Comparison of ENCODE assay signal across 1 cellular context in genomic region chr2:25951071-25951547, GRCh38.
TF ChIP-seq lines count a peak whose summit lies in the region.

No MANE protein-coding gene starts in this region.

TF ChIP-seq in HepG2, 621 proteins besides CTCF, POLR2A, EP300 and RAD21 (continued from another document):
- TF ChIP-seq ZNF891 (CRISPR knock-in tag; IDR thresholded peaks at IDR 0.05) = peak; percentile 13; the same call in 1 of the 2 replicates
- no peak for TF ChIP-seq HDAC1 (CRISPR knock-in tag; IDR thresholded peaks at IDR 0.05)
- TF ChIP-seq, protein P1, sequence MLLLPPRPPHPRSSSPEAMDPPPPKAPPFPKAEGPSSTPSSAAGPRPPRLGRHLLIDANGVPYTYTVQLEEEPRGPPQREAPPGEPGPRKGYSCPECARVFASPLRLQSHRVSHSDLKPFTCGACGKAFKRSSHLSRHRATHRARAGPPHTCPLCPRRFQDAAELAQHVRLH (CRISPR knock-in tag; IDR thresholded peaks at IDR 0.05; ENCODE audit: borderline replicate concordance, low read depth) = peak; percentile 65; the same call in 1 of the 2 replicates
- TF ChIP-seq PHF21A (CRISPR knock-in tag; IDR thresholded peaks at IDR 0.05) = peak; percentile 56
- 0 out of 2 replicates have a peak, but pooled peaks have one; percentile 48 for TF ChIP-seq ZNF501 (CRISPR knock-in tag; IDR thresholded peaks at IDR 0.05)
- TF ChIP-seq MIXL1 (CRISPR knock-in tag; IDR thresholded peaks at IDR 0.05) = peak; percentile 84; the same call in 1 of the 2 replicates
- TF ChIP-seq RFXAP (CRISPR knock-in tag; IDR thresholded peaks at IDR 0.05; ENCODE audit: borderline replicate concordance) = peak; percentile 90
- no peak for TF ChIP-seq E2F2 (CRISPR knock-in tag; IDR thresholded peaks at IDR 0.05; ENCODE audit: borderline replicate concordance)
- peak; percentile 22; the same call in 1 of the 2 replicates for TF ChIP-seq MAX (IDR thresholded peaks at IDR 0.05)
- 0 out of 2 replicates have a peak, but pooled peaks have one; percentile 33 for TF ChIP-seq KMT2B (CRISPR knock-in tag; IDR thresholded peaks at IDR 0.05)
- TF ChIP-seq ETV5 (CRISPR knock-in tag; IDR thresholded peaks at IDR 0.05; ENCODE audit: borderline replicate concordance) = peak; percentile 37; the same call in 1 of the 2 replicates
- TF ChIP-seq ZNF660 (CRISPR knock-in tag; IDR thresholded peaks at IDR 0.05; ENCODE audit: borderline replicate concordance, low read depth) = no peak
- 0 out of 2 replicates have a peak, but pooled peaks have one; percentile 41 for TF ChIP-seq MLX (CRISPR knock-in tag; IDR thresholded peaks at IDR 0.05)
- TF ChIP-seq HMGXB3 (CRISPR knock-in tag; IDR thresholded peaks at IDR 0.05; ENCODE audit: borderline replicate concordance) = peak; percentile 70; the same call in 1 of the 2 replicates
- peak; percentile 49; the same call in 1 of the 2 replicates for TF ChIP-seq BHLHE40 (IDR thresholded peaks at IDR 0.05; ENCODE audit: low read length)
- TF ChIP-seq HDAC6 (IDR thresholded peaks at IDR 0.05; ENCODE audit: low read depth, low read length) = no peak
- TF ChIP-seq ZNF335 (CRISPR knock-in tag; IDR thresholded peaks at IDR 0.05) = 0 out of 2 replicates have a peak, but pooled peaks have one; percentile 34
- TF ChIP-seq, protein P2, sequence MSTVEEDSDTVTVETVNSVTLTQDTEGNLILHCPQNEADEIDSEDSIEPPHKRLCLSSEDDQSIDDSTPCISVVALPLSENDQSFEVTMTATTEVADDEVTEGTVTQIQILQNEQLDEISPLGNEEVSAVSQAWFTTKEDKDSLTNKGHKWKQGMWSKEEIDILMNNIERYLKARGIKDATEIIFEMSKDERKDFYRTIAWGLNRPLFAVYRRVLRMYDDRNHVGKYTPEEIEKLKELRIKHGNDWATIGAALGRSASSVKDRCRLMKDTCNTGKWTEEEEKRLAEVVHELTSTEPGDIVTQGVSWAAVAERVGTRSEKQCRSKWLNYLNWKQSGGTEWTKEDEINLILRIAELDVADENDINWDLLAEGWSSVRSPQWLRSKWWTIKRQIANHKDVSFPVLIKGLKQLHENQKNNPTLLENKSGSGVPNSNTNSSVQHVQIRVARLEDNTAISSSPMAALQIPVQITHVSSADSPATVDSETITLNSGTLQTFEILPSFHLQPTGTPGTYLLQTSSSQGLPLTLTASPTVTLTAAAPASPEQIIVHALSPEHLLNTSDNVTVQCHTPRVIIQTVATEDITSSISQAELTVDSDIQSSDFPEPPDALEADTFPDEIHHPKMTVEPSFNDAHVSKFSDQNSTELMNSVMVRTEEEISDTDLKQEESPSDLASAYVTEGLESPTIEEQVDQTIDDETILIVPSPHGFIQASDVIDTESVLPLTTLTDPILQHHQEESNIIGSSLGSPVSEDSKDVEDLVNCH (CRISPR knock-in tag; IDR thresholded peaks at IDR 0.05) = peak; percentile 97; the same call in 1 of the 2 replicates
- peak; percentile 48; the same call in 1 of the 2 replicates for TF ChIP-seq TBX2 (CRISPR knock-in tag; IDR thresholded peaks at IDR 0.05; ENCODE audit: borderline replicate concordance)
- TF ChIP-seq HMG20B (CRISPR knock-in tag; conservative IDR thresholded peaks at IDR 0.05) = peak; percentile 48
- TF ChIP-seq, protein P3, sequence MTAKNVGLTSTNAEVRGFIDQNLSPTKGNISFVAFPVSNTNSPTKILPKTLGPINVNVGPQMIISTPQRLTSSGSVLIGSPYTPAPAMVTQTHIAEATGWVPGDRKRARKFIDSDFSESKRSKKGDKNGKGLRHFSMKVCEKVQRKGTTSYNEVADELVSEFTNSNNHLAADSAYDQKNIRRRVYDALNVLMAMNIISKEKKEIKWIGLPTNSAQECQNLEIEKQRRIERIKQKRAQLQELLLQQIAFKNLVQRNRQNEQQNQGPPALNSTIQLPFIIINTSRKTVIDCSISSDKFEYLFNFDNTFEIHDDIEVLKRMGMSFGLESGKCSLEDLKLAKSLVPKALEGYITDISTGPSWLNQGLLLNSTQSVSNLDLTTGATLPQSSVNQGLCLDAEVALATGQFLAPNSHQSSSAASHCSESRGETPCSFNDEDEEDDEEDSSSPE (CRISPR knock-in tag; IDR thresholded peaks at IDR 0.05) = peak; percentile 30; the same call in 1 of the 2 replicates
- TF ChIP-seq HMG20A (CRISPR knock-in tag; IDR thresholded peaks at IDR 0.05; ENCODE audit: borderline replicate concordance) = 0 out of 2 replicates have a peak, but pooled peaks have one; percentile 25
- 0 out of 2 replicates have a peak, but pooled peaks have one; percentile 70 for TF ChIP-seq ZNF124 (CRISPR knock-in tag; IDR thresholded peaks at IDR 0.05)
- TF ChIP-seq SAP130 (CRISPR knock-in tag; IDR thresholded peaks at IDR 0.05; ENCODE audit: low read depth) = peak; percentile 63
- TF ChIP-seq TBX3 (IDR thresholded peaks at IDR 0.05; ENCODE audit: borderline replicate concordance) = no peak
